ENCODE assay signal across 10 cellular contexts in genomic region chr7:21365866-21366624, GRCh38.
DNase-seq lines count a peak whose midpoint lies in the region; TF ChIP-seq lines count a peak whose summit lies in the region.
"Had no signal": no experiment of that assay in that cellular context is flagged by ENCODE, and none has a peak within 500 bp of the region (broad histone marks: within the 10 kb centered on the region; RNA-seq: fewer than 3 reads in every experiment).

No MANE protein-coding gene starts in this region.

- no peak overlapping the region for H3K4me3 Mint-ChIP-seq in activated CD4-positive, alpha-beta T cell treated with anti-CD3 and anti-CD28 coated beads, Interleukin-2, amount 10 ng/mL, durations not matched to agents 7 days and 5 days
- H3K4me3 Mint-ChIP-seq in progenitor cell of endocrine pancreas (ENCODE audit: low read depth): no peak overlapping the region
- H3K4me3 Mint-ChIP-seq: activated naive CD4-positive, alpha-beta T cell treated with anti-CD3 and anti-CD28 coated beads, Interleukin-2, amount 50 U/mL, for 24 hours had no signal

- H3K4me1 Mint-ChIP-seq in activated CD4-positive, alpha-beta T cell treated with anti-CD3 and anti-CD28 coated beads, Interleukin-2, amount 10 ng/mL, durations not matched to agents 7 days and 5 days: peaks cover 57% of the 10 kb centered on the region
- peaks cover 21% of the 10 kb centered on the region for H3K4me1 Mint-ChIP-seq in progenitor cell of endocrine pancreas (ENCODE audit: low read depth)

- POLR2A ChIA-PET in activated CD4-positive, alpha-beta T cell treated with anti-CD3 and anti-CD28 coated beads, Interleukin-2, amount 10 ng/mL, durations not matched to agents 7 days and 5 days (lab: Charles Lee): no interaction called here

- TF ChIP-seq CTCF in progenitor cell of endocrine pancreas (IDR thresholded peaks at IDR 0.05; ENCODE audit: unreplicated experiment): no peak

- H3K9me3 Mint-ChIP-seq in activated CD4-positive, alpha-beta T cell treated with anti-CD3 and anti-CD28 coated beads, Interleukin-2, amount 10 ng/mL, durations not matched to agents 7 days and 5 days: peaks cover 20% of the 10 kb centered on the region
- peaks cover 8% of the 10 kb centered on the region for H3K9me3 Mint-ChIP-seq in progenitor cell of endocrine pancreas (ENCODE audit: low read depth)
- H3K9me3 Mint-ChIP-seq: activated naive CD4-positive, alpha-beta T cell treated with anti-CD3 and anti-CD28 coated beads, Interleukin-2, amount 50 U/mL, for 24 hours had no signal

- intact Hi-C loops in head of caudate nucleus (cut with DNase I): no loop called here

- H3K36me3 Mint-ChIP-seq in activated CD4-positive, alpha-beta T cell treated with anti-CD3 and anti-CD28 coated beads, Interleukin-2, amount 10 ng/mL, durations not matched to agents 7 days and 5 days (ENCODE audit: low read depth): peaks cover 30% of the 10 kb centered on the region
- H3K36me3 Mint-ChIP-seq in progenitor cell of endocrine pancreas (ENCODE audit: insufficient read depth): peaks cover 1% of the 10 kb centered on the region
- H3K36me3 Mint-ChIP-seq: activated naive CD4-positive, alpha-beta T cell treated with anti-CD3 and anti-CD28 coated beads, Interleukin-2, amount 50 U/mL, for 24 hours had no signal

- CTCF ChIA-PET in activated CD4-positive, alpha-beta T cell treated with anti-CD3 and anti-CD28 coated beads, Interleukin-2, amount 10 ng/mL, durations not matched to agents 7 days and 5 days (lab: Charles Lee): interaction anchor here (0.9 kb wide), 1 partner anchor 12 kb away, joined by 3 read pairs; no protein-coding TSS in a partner anchor

- peak overlapping the region; percentile 27 for H3K27ac Mint-ChIP-seq in activated CD4-positive, alpha-beta T cell treated with anti-CD3 and anti-CD28 coated beads, Interleukin-2, amount 10 ng/mL, durations not matched to agents 7 days and 5 days
- H3K27ac Mint-ChIP-seq in progenitor cell of endocrine pancreas: peak overlapping the region; percentile 1
- H3K27ac Mint-ChIP-seq: activated naive CD4-positive, alpha-beta T cell treated with anti-CD3 and anti-CD28 coated beads, Interleukin-2, amount 50 U/mL, for 24 hours had no signal

- H3K27me3 Mint-ChIP-seq in activated CD4-positive, alpha-beta T cell treated with anti-CD3 and anti-CD28 coated beads, Interleukin-2, amount 10 ng/mL, durations not matched to agents 7 days and 5 days: no peaks in the 10 kb centered on the region
- H3K27me3 Mint-ChIP-seq in progenitor cell of endocrine pancreas: no peaks in the 10 kb centered on the region
- H3K27me3 Mint-ChIP-seq: activated naive CD4-positive, alpha-beta T cell treated with anti-CD3 and anti-CD28 coated beads, Interleukin-2, amount 50 U/mL, for 24 hours had no signal

- no peak for DNase-seq in activated CD4-positive, alpha-beta T cell treated with anti-CD3 and anti-CD28 coated beads, Interleukin-2, amount 10 ng/mL, durations not matched to agents 7 days and 5 days
- DNase-seq in activated CD4-positive, alpha-beta T cell treated with anti-CD3 and anti-CD28 coated beads for 1 hour: no peak
- DNase-seq in NCI-H2081 (lab: John Stamatoyannopoulos, UW): peak; percentile 30 to 76
- DNase-seq in amniotic epithelial cell (ENCODE audit: low read depth): peak; percentile 70
- DNase-seq in progenitor cell of endocrine pancreas (ENCODE audit: low spot score, unreplicated experiment): no peak
- DNase-seq in substantia nigra (lab: John Stamatoyannopoulos, UW): no peak
- no peak for DNase-seq in ureter (ENCODE audit: low spot score)
- no peak for DNase-seq in head of caudate nucleus
- DNase-seq: H7 had no signal

- H3K27ac ChIP-seq in substantia nigra (ENCODE audit: low read depth, low read length, poor library complexity, severe bottlenecking): no peak overlapping the region

Comparison
In these comparisons a context has a peak if more than half of its experiments do, and no peak if none do; other contexts are left out.
1. DNase-seq: peak in NCI-H2081 (2 of 2) and amniotic epithelial cell (single experiment); none in activated CD4-positive, alpha-beta T cell treated with anti-CD3 and anti-CD28 coated beads, Interleukin-2, amount 10 ng/mL, durations not matched to agents 7 days and 5 days (single experiment), activated CD4-positive, alpha-beta T cell treated with anti-CD3 and anti-CD28 coated beads for 1 hour (single experiment), progenitor cell of endocrine pancreas (single experiment), substantia nigra (0 of 49), ureter (single experiment) and head of caudate nucleus (0 of 42).